Comparison of ENCODE assay signal across 16 cellular contexts in the genomic region with DNA sequence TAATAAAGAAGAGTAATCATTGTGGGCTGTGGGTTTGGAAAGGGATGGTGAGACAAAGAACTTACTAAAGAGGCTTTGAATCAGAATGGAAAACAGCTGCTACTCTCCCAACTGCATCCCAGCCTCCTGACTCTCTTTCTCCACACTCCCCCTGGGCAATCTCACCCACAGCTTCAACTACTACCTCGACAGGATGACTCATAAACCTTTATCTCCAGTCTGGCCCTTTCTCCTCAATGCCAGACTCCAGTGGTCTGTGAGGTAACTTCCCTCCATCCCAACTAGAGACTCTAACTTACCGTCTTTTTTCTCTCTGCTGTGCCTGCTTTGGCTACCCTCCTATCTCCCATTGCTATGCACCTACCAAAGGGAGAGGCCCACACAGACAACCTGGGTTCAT.
DNase-seq lines count a peak whose midpoint lies in the region; FAIRE-seq and TF ChIP-seq lines count a peak whose summit lies in the region.
"Had no signal": no experiment of that assay in that cellular context is flagged by ENCODE, and none has a peak within 500 bp of the region (broad histone marks: within the 10 kb centered on the region; RNA-seq: fewer than 3 reads in every experiment).

No MANE protein-coding gene starts in this region.

- no peak for TF ChIP-seq CTCF in AG10803 (conservative IDR thresholded peaks at IDR 0.05; ENCODE audit: low read length)
- TF ChIP-seq CTCF in astrocyte (IDR thresholded peaks at IDR 0.05; ENCODE audit: insufficient read depth, low read depth, low read length), result no peak
- no peak for TF ChIP-seq CTCF in keratinocyte (optimal IDR thresholded peaks at IDR 0.05 in 1 of 3, IDR thresholded peaks at IDR 0.05 in 1 of 3, conservative IDR thresholded peaks at IDR 0.05 in 1 of 3; ENCODE audit: extremely low read depth in 1 of 3, insufficient read depth in 2 of 3, low read length in 3 of 3)

- H3K9ac ChIP-seq in astrocyte (ENCODE audit: low read length) (no peak overlapping the region), keratinocyte (ENCODE audit: control insufficient read depth, extremely low read depth, insufficient read depth, low read length) (no peak overlapping the region)

- H3K36me3 ChIP-seq in astrocyte (ENCODE audit: insufficient read depth, low read length), result no peaks in the 10 kb centered on the region
- no peaks in the 10 kb centered on the region for H3K36me3 ChIP-seq in keratinocyte (ENCODE audit: control insufficient read depth in 2 of 2, extremely low read depth in 1 of 2, insufficient read depth in 2 of 2, low read length in 2 of 2)

- H3K4me3 ChIP-seq in AG10803 (ENCODE audit: low read length), result no peak overlapping the region
- H3K4me3 ChIP-seq in astrocyte (ENCODE audit: insufficient read depth, low read depth, low read length), result no peak overlapping the region
- H3K4me3 ChIP-seq in keratinocyte (ENCODE audit: control insufficient read depth in 2 of 3, extremely low read depth in 1 of 3, insufficient read depth in 2 of 3, low read depth in 1 of 3, low read length in 3 of 3), result no peak overlapping the region

- DNase-seq in AG10803 (ENCODE audit: low read depth) (peak; percentile 11), HS-5 (ENCODE audit: low read depth) (peak; percentile 11), astrocyte (ENCODE audit: low read depth) (peak; percentile 89), keratinocyte (ENCODE audit: low read depth, low spot score) (peak; percentile 62), mucosa of gallbladder (ENCODE audit: low spot score) (no peak)
- no peak for DNase-seq in activated CD8-positive, alpha-beta memory T cell treated with anti-CD3 and anti-CD28 coated beads, Interleukin-2, amount 50 U/mL, for 4 hours
- DNase-seq in activated CD4-positive, alpha-beta T cell treated with anti-CD3 and anti-CD28 coated beads, Interleukin-2, amount 10 ng/mL, durations not matched to agents 7 days and 5 days, result no peak
- DNase-seq in stimulated activated CD4-positive, alpha-beta T cell treated with anti-CD3 and anti-CD28 coated beads, Interleukin-4, amount 100 ng/mL, for 24 hours, result no peak
- DNase-seq: activated CD8-positive, alpha-beta T cell treated with anti-CD3 and anti-CD28 coated beads for 36 hours; activated gamma-delta T cell treated with Interleukin-2 at 50 U/mL for 16 hours; AML-193; caudate nucleus; midbrain; stimulated activated naive CD4-positive, alpha-beta T cell treated with Interleukin-2 at 50 U/mL for 16 hours; T-helper 9 cell had no signal

- H3K9me3 Mint-ChIP-seq in astrocyte (ENCODE audit: unreplicated experiment), result peaks cover 1% of the 10 kb centered on the region
- H3K9me3 Mint-ChIP-seq in activated CD4-positive, alpha-beta T cell treated with anti-CD3 and anti-CD28 coated beads, Interleukin-2, amount 10 ng/mL, durations not matched to agents 7 days and 5 days, result no peaks in the 10 kb centered on the region
- H3K9me3 Mint-ChIP-seq: activated CD8-positive, alpha-beta T cell treated with anti-CD3 and anti-CD28 coated beads for 36 hours had no signal

- H3K4me1 ChIP-seq in astrocyte (ENCODE audit: insufficient read depth, low read length), result peaks cover 4% of the 10 kb centered on the region
- H3K4me1 ChIP-seq in keratinocyte (ENCODE audit: control insufficient read depth, extremely low read depth, insufficient read depth, low read length), result peaks cover 38% of the 10 kb centered on the region

- no peaks in the 10 kb centered on the region for H3K9me1 ChIP-seq in keratinocyte (ENCODE audit: control insufficient read depth, extremely low read depth, insufficient read depth, low read length)

- H3K4me3 Mint-ChIP-seq in astrocyte (ENCODE audit: unreplicated experiment), result no peak overlapping the region
- H3K4me3 Mint-ChIP-seq in activated CD4-positive, alpha-beta T cell treated with anti-CD3 and anti-CD28 coated beads, Interleukin-2, amount 10 ng/mL, durations not matched to agents 7 days and 5 days, result no peak overlapping the region
- H3K4me3 Mint-ChIP-seq: activated CD8-positive, alpha-beta T cell treated with anti-CD3 and anti-CD28 coated beads for 36 hours had no signal

- H3K4me2 ChIP-seq in astrocyte (ENCODE audit: low read length) (peak overlapping the region; percentile 25), keratinocyte (ENCODE audit: control insufficient read depth, extremely low read depth, insufficient read depth, low read depth, low read length) (no peak overlapping the region)

- no peaks in the 10 kb centered on the region for H3K36me3 Mint-ChIP-seq in astrocyte (ENCODE audit: low read depth, unreplicated experiment)
- no peaks in the 10 kb centered on the region for H3K36me3 Mint-ChIP-seq in activated CD4-positive, alpha-beta T cell treated with anti-CD3 and anti-CD28 coated beads, Interleukin-2, amount 10 ng/mL, durations not matched to agents 7 days and 5 days (ENCODE audit: low read depth)

- H3K9me3 ChIP-seq in astrocyte (ENCODE audit: insufficient read depth, low read depth, low read length), result no peaks in the 10 kb centered on the region
- no peaks in the 10 kb centered on the region for H3K9me3 ChIP-seq in keratinocyte (ENCODE audit: control insufficient read depth, low read depth, low read length)

- H3K27ac Mint-ChIP-seq in astrocyte (ENCODE audit: unreplicated experiment), result peak overlapping the region; percentile 81
- H3K27ac Mint-ChIP-seq in activated CD4-positive, alpha-beta T cell treated with anti-CD3 and anti-CD28 coated beads, Interleukin-2, amount 10 ng/mL, durations not matched to agents 7 days and 5 days, result no peak overlapping the region
- H3K27ac Mint-ChIP-seq: activated CD8-positive, alpha-beta T cell treated with anti-CD3 and anti-CD28 coated beads for 36 hours had no signal

- FAIRE-seq in astrocyte (lab: Jason Lieb, UNC) (no peak), keratinocyte (lab: Jason Lieb, UNC) (peak; percentile 78)
- FAIRE-seq: GM18507 had no signal

- CTCF ChIA-PET in activated CD4-positive, alpha-beta T cell treated with anti-CD3 and anti-CD28 coated beads, Interleukin-2, amount 10 ng/mL, durations not matched to agents 7 days and 5 days (lab: Charles Lee), result interaction anchor here (1.2 kb wide), 1 partner anchor 382 kb away, joined by 3 read pairs; no protein-coding TSS in a partner anchor

- H3K27me3 ChIP-seq in astrocyte (ENCODE audit: insufficient read depth, low read length) (no peaks in the 10 kb centered on the region), keratinocyte (ENCODE audit: control insufficient read depth, extremely low read depth, insufficient read depth, low read length) (no peaks in the 10 kb centered on the region)

- no peak overlapping the region for H2AFZ ChIP-seq in astrocyte (ENCODE audit: low read depth, low read length)
- no peak overlapping the region for H2AFZ ChIP-seq in keratinocyte (ENCODE audit: control insufficient read depth, low read length)

- H3K27ac ChIP-seq in astrocyte (ENCODE audit: low read depth, low read length) (no peak overlapping the region), keratinocyte (ENCODE audit: control insufficient read depth, insufficient read depth, low read length) (no peak overlapping the region)

- no peaks in the 10 kb centered on the region for H4K20me1 ChIP-seq in astrocyte (ENCODE audit: insufficient read depth, low read length)
- no peaks in the 10 kb centered on the region for H4K20me1 ChIP-seq in keratinocyte (ENCODE audit: control insufficient read depth, extremely low read depth, insufficient read depth, low read length)

- H3K4me1 Mint-ChIP-seq in astrocyte (ENCODE audit: low read depth, unreplicated experiment), result peaks cover 10% of the 10 kb centered on the region
- H3K4me1 Mint-ChIP-seq in activated CD4-positive, alpha-beta T cell treated with anti-CD3 and anti-CD28 coated beads, Interleukin-2, amount 10 ng/mL, durations not matched to agents 7 days and 5 days, result no peaks in the 10 kb centered on the region

- H3K79me2 ChIP-seq in astrocyte (ENCODE audit: insufficient read depth, low read length) (no peaks in the 10 kb centered on the region), keratinocyte (ENCODE audit: control insufficient read depth, insufficient read depth, low read length) (no peaks in the 10 kb centered on the region)

- peaks cover 19% of the 10 kb centered on the region for H3K27me3 Mint-ChIP-seq in astrocyte (ENCODE audit: low read depth, unreplicated experiment)
- H3K27me3 Mint-ChIP-seq in activated CD4-positive, alpha-beta T cell treated with anti-CD3 and anti-CD28 coated beads, Interleukin-2, amount 10 ng/mL, durations not matched to agents 7 days and 5 days, result no peaks in the 10 kb centered on the region
- H3K27me3 Mint-ChIP-seq: activated CD8-positive, alpha-beta T cell treated with anti-CD3 and anti-CD28 coated beads for 36 hours had no signal

- POLR2A ChIA-PET in activated CD4-positive, alpha-beta T cell treated with anti-CD3 and anti-CD28 coated beads, Interleukin-2, amount 10 ng/mL, durations not matched to agents 7 days and 5 days (lab: Charles Lee), result no interaction called here

- dilution Hi-C loops in keratinocyte (cut with MboI; ENCODE audit: extremely low pct_ligation_motif_present, low sequenced_read_pairs), result no loop called here

Comparison
In these comparisons a context has a peak if more than half of its experiments do, and no peak if none do; other contexts are left out.
1. DNase-seq: peak in AG10803 (single experiment), HS-5 (single experiment), astrocyte (single experiment) and keratinocyte (single experiment); none in activated CD8-positive, alpha-beta memory T cell treated with anti-CD3 and anti-CD28 coated beads, Interleukin-2, amount 50 U/mL, for 4 hours (single experiment), activated CD4-positive, alpha-beta T cell treated with anti-CD3 and anti-CD28 coated beads, Interleukin-2, amount 10 ng/mL, durations not matched to agents 7 days and 5 days (single experiment), mucosa of gallbladder (single experiment) and stimulated activated CD4-positive, alpha-beta T cell treated with anti-CD3 and anti-CD28 coated beads, Interleukin-4, amount 100 ng/mL, for 24 hours (single experiment).